ENCODE assay signal across 1 cellular context in the genomic region with DNA sequence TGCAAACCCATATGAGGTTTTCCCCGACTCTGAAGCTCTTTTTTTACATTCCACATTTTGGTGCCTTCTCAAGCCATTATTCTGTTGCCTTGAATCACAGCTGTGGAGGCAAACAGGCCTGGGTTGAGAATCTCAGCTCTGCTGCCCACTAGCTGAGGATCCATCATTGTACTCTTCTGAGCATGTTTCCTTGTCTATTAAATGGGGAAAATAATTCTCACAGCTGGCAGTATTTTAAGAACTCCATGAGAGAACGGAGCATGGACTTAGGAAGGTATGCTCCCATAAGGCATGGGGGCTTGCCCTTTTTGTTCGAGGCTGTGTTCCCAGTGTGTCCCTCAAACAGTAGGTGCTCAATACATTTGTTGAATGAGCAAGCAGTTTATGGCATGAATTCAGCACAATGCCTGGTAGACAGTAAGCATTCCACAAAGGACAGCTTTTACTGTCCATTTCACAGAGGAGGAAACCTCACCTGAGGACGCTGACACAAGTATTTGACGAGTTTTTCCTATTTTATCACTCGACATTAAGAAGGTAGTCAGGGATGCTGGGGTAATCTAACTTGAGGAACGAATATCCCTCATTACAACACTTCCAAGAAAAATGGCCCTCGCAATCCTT.
TF ChIP-seq lines count a peak whose summit lies in the region.

No MANE protein-coding gene starts in this region.

TF ChIP-seq in endothelial cell of umbilical vein, 7 proteins besides CTCF, POLR2A, EP300 and RAD21:
- TF ChIP-seq FOS (IDR thresholded peaks at IDR 0.05; ENCODE audit: borderline replicate concordance, insufficient read depth, low read length) (no peak), GATA2 (IDR thresholded peaks at IDR 0.05; ENCODE audit: insufficient read depth, insufficient read length, low read depth, low read length) (no peak), POLR2AphosphoS5 (IDR thresholded peaks at IDR 0.05; ENCODE audit: insufficient read depth, low read depth, low read length) (no peak), MYC (IDR thresholded peaks at IDR 0.05; ENCODE audit: low read depth, low read length) (no peak), JUN (IDR thresholded peaks at IDR 0.05; ENCODE audit: borderline replicate concordance, insufficient read depth, insufficient read length, low read depth) (no peak), EZH2 (IDR thresholded peaks at IDR 0.05; ENCODE audit: borderline replicate concordance, low read depth, low read length, severe bottlenecking) (no peak)
- TF ChIP-seq, protein P1, sequence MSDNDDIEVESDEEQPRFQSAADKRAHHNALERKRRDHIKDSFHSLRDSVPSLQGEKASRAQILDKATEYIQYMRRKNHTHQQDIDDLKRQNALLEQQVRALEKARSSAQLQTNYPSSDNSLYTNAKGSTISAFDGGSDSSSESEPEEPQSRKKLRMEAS (IDR thresholded peaks at IDR 0.05; ENCODE audit: insufficient read depth, insufficient read length), result no peak
TF ChIP-seq in endothelial cell of umbilical vein: peak in this region for 0.
